1 cellular context compared by ENCODE assay signal in the genomic region with DNA sequence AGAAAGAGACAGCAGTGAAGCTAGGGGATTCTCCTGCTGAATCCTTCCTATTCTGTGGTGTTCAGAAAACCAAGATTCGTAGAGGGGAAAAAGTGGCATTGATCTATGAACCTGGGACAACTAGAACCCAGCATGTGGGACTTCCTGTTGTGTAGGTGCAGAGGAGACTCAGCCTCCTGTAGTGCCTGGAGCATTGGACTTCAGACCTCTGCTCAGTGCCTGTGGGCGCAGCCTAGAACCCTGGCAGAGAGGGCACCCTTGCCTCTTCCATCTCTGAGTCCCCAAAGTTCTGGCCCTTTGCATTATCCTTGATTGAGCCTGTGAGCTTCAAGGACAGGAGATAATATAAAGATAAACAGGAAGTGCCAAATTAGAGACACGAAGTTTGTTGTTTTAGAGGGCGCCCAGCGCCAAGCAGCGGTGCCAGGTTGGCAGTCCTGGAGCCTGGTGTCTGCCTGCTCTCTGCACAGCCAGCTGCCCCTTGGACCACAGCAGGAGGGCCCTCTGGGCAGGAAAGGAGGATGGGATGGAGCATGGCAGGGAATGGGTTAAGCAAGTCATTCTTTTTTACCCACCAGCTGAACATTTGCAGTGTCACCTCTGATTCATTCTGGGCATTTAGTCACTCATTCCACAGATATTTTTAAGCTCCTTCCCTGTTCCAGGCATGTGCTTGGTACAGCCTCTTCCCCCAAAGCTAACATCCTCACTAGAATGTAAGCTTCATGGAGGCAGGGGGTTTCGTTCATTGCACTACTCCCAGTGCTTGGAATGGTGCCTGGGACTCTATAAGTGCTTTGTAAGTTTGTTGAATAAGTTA.
TF ChIP-seq lines count a peak whose summit lies in the region.

No MANE protein-coding gene starts in this region.

TF ChIP-seq in HepG2, 621 proteins besides CTCF, POLR2A, EP300 and RAD21 (continued from another document):
- no peak for TF ChIP-seq ZEB1 (IDR thresholded peaks at IDR 0.05; ENCODE audit: insufficient replicate concordance, low read depth)
- TF ChIP-seq ZNF235 (CRISPR knock-in tag; IDR thresholded peaks at IDR 0.05; ENCODE audit: borderline replicate concordance), result no peak
- no peak for TF ChIP-seq AGO1 (IDR thresholded peaks at IDR 0.05; ENCODE audit: low read depth, low read length, poor library complexity, severe bottlenecking)
- TF ChIP-seq ZNF20 (CRISPR knock-in tag; IDR thresholded peaks at IDR 0.05), result no peak
- TF ChIP-seq, protein P1, sequence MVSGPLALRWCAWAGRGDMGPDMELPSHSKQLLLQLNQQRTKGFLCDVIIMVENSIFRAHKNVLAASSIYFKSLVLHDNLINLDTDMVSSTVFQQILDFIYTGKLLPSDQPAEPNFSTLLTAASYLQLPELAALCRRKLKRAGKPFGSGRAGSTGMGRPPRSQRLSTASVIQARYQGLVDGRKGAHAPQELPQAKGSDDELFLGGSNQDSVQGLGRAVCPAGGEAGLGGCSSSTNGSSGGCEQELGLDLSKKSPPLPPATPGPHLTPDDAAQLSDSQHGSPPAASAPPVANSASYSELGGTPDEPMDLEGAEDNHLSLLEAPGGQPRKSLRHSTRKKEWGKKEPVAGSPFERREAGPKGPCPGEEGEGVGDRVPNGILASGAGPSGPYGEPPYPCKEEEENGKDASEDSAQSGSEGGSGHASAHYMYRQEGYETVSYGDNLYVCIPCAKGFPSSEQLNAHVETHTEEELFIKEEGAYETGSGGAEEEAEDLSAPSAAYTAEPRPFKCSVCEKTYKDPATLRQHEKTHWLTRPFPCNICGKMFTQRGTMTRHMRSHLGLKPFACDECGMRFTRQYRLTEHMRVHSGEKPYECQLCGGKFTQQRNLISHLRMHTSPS (CRISPR knock-in tag; IDR thresholded peaks at IDR 0.05; ENCODE audit: low read depth), result peak; percentile 80
- no peak for TF ChIP-seq RFXAP (CRISPR knock-in tag; IDR thresholded peaks at IDR 0.05; ENCODE audit: borderline replicate concordance)
- no peak for TF ChIP-seq ZNF737 (CRISPR knock-in tag; IDR thresholded peaks at IDR 0.05; ENCODE audit: borderline replicate concordance)
- no peak for TF ChIP-seq DNMT3B (CRISPR knock-in tag; conservative IDR thresholded peaks at IDR 0.05)
- no peak for TF ChIP-seq RARG (CRISPR knock-in tag; IDR thresholded peaks at IDR 0.05; ENCODE audit: low read depth)
- TF ChIP-seq, protein P2, sequence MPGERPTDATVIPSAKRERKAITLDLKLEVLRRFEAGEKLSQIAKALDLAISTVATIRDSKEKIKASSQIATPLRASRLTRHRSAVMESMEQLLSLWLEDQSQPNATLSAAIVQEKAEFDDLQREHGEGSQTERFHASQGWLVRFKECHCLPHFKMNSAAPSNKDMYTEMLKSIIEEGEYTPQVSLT (CRISPR knock-in tag; IDR thresholded peaks at IDR 0.05; ENCODE audit: borderline replicate concordance, low read depth), result no peak
- TF ChIP-seq ZSCAN12 (CRISPR knock-in tag; IDR thresholded peaks at IDR 0.05), result no peak
- no peak for TF ChIP-seq ADNP (CRISPR knock-in tag; IDR thresholded peaks at IDR 0.05)
- no peak for TF ChIP-seq NR3C1 (CRISPR knock-in tag; IDR thresholded peaks at IDR 0.05)
- no peak for TF ChIP-seq XBP1 (CRISPR knock-in tag; IDR thresholded peaks at IDR 0.05)
- TF ChIP-seq ATM (IDR thresholded peaks at IDR 0.05; ENCODE audit: borderline replicate concordance), result no peak
- no peak for TF ChIP-seq ZSCAN20 (CRISPR knock-in tag; IDR thresholded peaks at IDR 0.05; ENCODE audit: borderline replicate concordance)
- peak; percentile 33; the same call in 1 of the 2 replicates for TF ChIP-seq ELF1 (CRISPR knock-in tag; IDR thresholded peaks at IDR 0.05)
- TF ChIP-seq, protein P3, sequence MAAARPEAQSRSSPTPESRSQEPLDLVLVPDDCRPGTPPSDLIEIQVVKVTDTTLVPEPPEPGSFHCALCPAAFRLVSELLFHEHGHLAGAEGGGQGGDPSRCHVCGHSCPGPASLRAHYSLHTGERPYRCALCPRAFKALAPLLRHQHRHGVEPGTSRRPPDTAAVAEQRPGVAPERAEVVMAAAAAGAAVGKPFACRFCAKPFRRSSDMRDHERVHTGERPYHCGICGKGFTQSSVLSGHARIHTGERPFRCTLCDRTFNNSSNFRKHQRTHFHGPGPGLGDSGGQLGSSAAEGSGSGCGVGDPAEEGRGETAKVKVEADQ (CRISPR knock-in tag; IDR thresholded peaks at IDR 0.05; ENCODE audit: borderline replicate concordance), result no peak
- no peak for TF ChIP-seq TRIM24 (CRISPR knock-in tag; IDR thresholded peaks at IDR 0.05)
- no peak for TF ChIP-seq NR1H2 (CRISPR knock-in tag; IDR thresholded peaks at IDR 0.05; ENCODE audit: borderline replicate concordance, low read depth)
- TF ChIP-seq ZNF749 (CRISPR knock-in tag; IDR thresholded peaks at IDR 0.05; ENCODE audit: borderline replicate concordance), result no peak
- no peak for TF ChIP-seq NFYB (CRISPR knock-in tag; IDR thresholded peaks at IDR 0.05)
- TF ChIP-seq ZNF558 (CRISPR knock-in tag; IDR thresholded peaks at IDR 0.05; ENCODE audit: borderline replicate concordance), result no peak
- TF ChIP-seq, protein P4, sequence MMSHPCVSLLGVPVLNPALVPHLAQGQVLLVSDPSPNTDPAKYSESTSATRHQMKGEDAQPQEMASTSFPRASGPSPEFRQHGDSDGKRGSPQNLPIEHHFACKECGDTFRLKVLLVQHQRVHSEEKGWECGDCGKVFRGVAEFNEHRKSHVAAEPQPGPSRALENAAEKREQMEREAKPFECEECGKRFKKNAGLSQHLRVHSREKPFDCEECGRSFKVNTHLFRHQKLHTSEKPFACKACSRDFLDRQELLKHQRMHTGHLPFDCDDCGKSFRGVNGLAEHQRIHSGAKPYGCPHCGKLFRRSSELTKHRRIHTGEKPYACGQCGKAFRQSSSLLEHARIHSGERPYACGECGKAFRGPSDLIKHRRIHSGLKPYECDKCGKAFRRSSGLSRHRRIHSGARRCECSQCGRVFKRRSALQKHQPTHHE (CRISPR knock-in tag; IDR thresholded peaks at IDR 0.05; ENCODE audit: borderline replicate concordance), result no peak
- no peak for TF ChIP-seq ZNF496 (CRISPR knock-in tag; IDR thresholded peaks at IDR 0.05; ENCODE audit: insufficient replicate concordance)
- TF ChIP-seq, protein P5, sequence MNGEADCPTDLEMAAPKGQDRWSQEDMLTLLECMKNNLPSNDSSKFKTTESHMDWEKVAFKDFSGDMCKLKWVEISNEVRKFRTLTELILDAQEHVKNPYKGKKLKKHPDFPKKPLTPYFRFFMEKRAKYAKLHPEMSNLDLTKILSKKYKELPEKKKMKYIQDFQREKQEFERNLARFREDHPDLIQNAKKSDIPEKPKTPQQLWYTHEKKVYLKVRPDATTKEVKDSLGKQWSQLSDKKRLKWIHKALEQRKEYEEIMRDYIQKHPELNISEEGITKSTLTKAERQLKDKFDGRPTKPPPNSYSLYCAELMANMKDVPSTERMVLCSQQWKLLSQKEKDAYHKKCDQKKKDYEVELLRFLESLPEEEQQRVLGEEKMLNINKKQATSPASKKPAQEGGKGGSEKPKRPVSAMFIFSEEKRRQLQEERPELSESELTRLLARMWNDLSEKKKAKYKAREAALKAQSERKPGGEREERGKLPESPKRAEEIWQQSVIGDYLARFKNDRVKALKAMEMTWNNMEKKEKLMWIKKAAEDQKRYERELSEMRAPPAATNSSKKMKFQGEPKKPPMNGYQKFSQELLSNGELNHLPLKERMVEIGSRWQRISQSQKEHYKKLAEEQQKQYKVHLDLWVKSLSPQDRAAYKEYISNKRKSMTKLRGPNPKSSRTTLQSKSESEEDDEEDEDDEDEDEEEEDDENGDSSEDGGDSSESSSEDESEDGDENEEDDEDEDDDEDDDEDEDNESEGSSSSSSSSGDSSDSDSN (CRISPR knock-in tag; IDR thresholded peaks at IDR 0.05), result no peak
- TF ChIP-seq, protein P6, sequence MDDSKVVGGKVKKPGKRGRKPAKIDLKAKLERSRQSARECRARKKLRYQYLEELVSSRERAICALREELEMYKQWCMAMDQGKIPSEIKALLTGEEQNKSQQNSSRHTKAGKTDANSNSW (CRISPR knock-in tag; IDR thresholded peaks at IDR 0.05; ENCODE audit: borderline replicate concordance), result no peak
- TF ChIP-seq FOSL2 (CRISPR knock-in tag; IDR thresholded peaks at IDR 0.05), result peak; percentile 24; the same call in 1 of the 2 replicates
- TF ChIP-seq TCF7L2 (IDR thresholded peaks at IDR 0.05; ENCODE audit: low read depth, low read length), result no peak
- no peak for TF ChIP-seq CENPX (CRISPR knock-in tag; IDR thresholded peaks at IDR 0.05)
- TF ChIP-seq KLF11 (CRISPR knock-in tag; IDR thresholded peaks at IDR 0.05), result no peak
- no peak for TF ChIP-seq TAF1 (CRISPR knock-in tag; IDR thresholded peaks at IDR 0.05)
- no peak for TF ChIP-seq GABPA (IDR thresholded peaks at IDR 0.05; ENCODE audit: low read depth, low read length)
- TF ChIP-seq GABPA (CRISPR knock-in tag; IDR thresholded peaks at IDR 0.05; ENCODE audit: low read depth), result peak; percentile 26; the same call in 1 of the 2 replicates
- TF ChIP-seq ZNF460 (CRISPR knock-in tag; IDR thresholded peaks at IDR 0.05; ENCODE audit: borderline replicate concordance), result no peak
- TF ChIP-seq DNMT1 (CRISPR knock-in tag; IDR thresholded peaks at IDR 0.05), result no peak
- TF ChIP-seq TOE1 (CRISPR knock-in tag; IDR thresholded peaks at IDR 0.05), result no peak
- no peak for TF ChIP-seq PRPF4 (IDR thresholded peaks at IDR 0.05; ENCODE audit: low read depth, low read length, poor library complexity, severe bottlenecking)
- no peak for TF ChIP-seq MZF1 (CRISPR knock-in tag; IDR thresholded peaks at IDR 0.05; ENCODE audit: borderline replicate concordance)
- no peak for TF ChIP-seq ZNF546 (CRISPR knock-in tag; conservative IDR thresholded peaks at IDR 0.05)
